In genomic region chr3:143001369-143002082, GRCh38 we compare ENCODE assay signal across 1 cellular context.
TF ChIP-seq lines count a peak whose summit lies in the region.

Gene U2SURP (plus strand): TSS chr3:143001570. CDS start chr3:143001629, 59 bp downstream.

TF ChIP-seq in HepG2, 621 proteins besides CTCF, POLR2A, EP300 and RAD21 (continued from another document and continues in another):
- TF ChIP-seq ZBTB49 (CRISPR knock-in tag; IDR thresholded peaks at IDR 0.05; ENCODE audit: borderline replicate concordance) (peak; percentile 62; the same call in 1 of the 2 replicates), ZFP90 (CRISPR knock-in tag; IDR thresholded peaks at IDR 0.05; ENCODE audit: borderline replicate concordance) (peak; percentile 80; the same call in 1 of the 2 replicates), FOXC1 (CRISPR knock-in tag; IDR thresholded peaks at IDR 0.05; ENCODE audit: borderline replicate concordance) (peak; percentile 92), MIER3 (CRISPR knock-in tag; IDR thresholded peaks at IDR 0.05; ENCODE audit: borderline replicate concordance) (peak; percentile 91; the same call in 1 of the 2 replicates), SIX4 (CRISPR knock-in tag; IDR thresholded peaks at IDR 0.05) (no peak; the same call in 1 of the 2 replicates), ATRX (CRISPR knock-in tag; IDR thresholded peaks at IDR 0.05; ENCODE audit: borderline replicate concordance) (no peak), ATF5 (CRISPR knock-in tag; IDR thresholded peaks at IDR 0.05; ENCODE audit: low read depth) (0 out of 2 replicates have a peak, but pooled peaks have one; percentile 87), LCORL (IDR thresholded peaks at IDR 0.05) (no peak), LCORL (CRISPR knock-in tag; IDR thresholded peaks at IDR 0.05) (peak; percentile 82), TCF7L2 (IDR thresholded peaks at IDR 0.05; ENCODE audit: low read depth, low read length) (no peak), BCLAF1 (IDR thresholded peaks at IDR 0.05) (no peak), GABPB1 (CRISPR knock-in tag; IDR thresholded peaks at IDR 0.05) (peak; percentile 97), ARNT2 (CRISPR knock-in tag; IDR thresholded peaks at IDR 0.05; ENCODE audit: low read depth) (peak; percentile 63; the same call in 1 of the 2 replicates), ZNF605 (CRISPR knock-in tag; IDR thresholded peaks at IDR 0.05) (peak; percentile 97), ZNF883 (CRISPR knock-in tag; IDR thresholded peaks at IDR 0.05; ENCODE audit: not compliant biosample characterization) (no peak), ATF7-NPFF (CRISPR knock-in tag; IDR thresholded peaks at IDR 0.05; ENCODE audit: low read depth) (peak; percentile 73; the same call in 1 of the 2 replicates), ZNF34 (CRISPR knock-in tag; IDR thresholded peaks at IDR 0.05; ENCODE audit: borderline replicate concordance) (no peak; the same call in 1 of the 2 replicates), THAP11 (CRISPR knock-in tag; IDR thresholded peaks at IDR 0.05) (peak; percentile 93), ZNF709 (CRISPR knock-in tag; IDR thresholded peaks at IDR 0.05) (no peak), ZFP1 (CRISPR knock-in tag; IDR thresholded peaks at IDR 0.05) (peak; percentile 85; the same call in 1 of the 2 replicates), ZNF337 (CRISPR knock-in tag; IDR thresholded peaks at IDR 0.05; ENCODE audit: borderline replicate concordance, low read depth) (no peak), ZNF572 (CRISPR knock-in tag; IDR thresholded peaks at IDR 0.05) (0 out of 2 replicates have a peak, but pooled peaks have one; percentile 11), ZNF569 (CRISPR knock-in tag; IDR thresholded peaks at IDR 0.05; ENCODE audit: borderline replicate concordance) (peak; percentile 84; the same call in 1 of the 2 replicates), ZNF276 (CRISPR knock-in tag; IDR thresholded peaks at IDR 0.05; ENCODE audit: low read depth) (peak; percentile 77; the same call in 1 of the 2 replicates), SATB2 (CRISPR knock-in tag; IDR thresholded peaks at IDR 0.05) (peak; percentile 66; the same call in 1 of the 2 replicates), ZNF740 (CRISPR knock-in tag; IDR thresholded peaks at IDR 0.05) (0 out of 2 replicates have a peak, but pooled peaks have one; percentile 7), HNF4A (CRISPR knock-in tag; IDR thresholded peaks at IDR 0.05) (peak; percentile 41), ZSCAN30 (CRISPR knock-in tag; IDR thresholded peaks at IDR 0.05) (peak; percentile 69; the same call in 1 of the 2 replicates), ATF2 (CRISPR knock-in tag; IDR thresholded peaks at IDR 0.05) (peak; percentile 69; the same call in 1 of the 2 replicates), HNRNPUL1 (IDR thresholded peaks at IDR 0.05; ENCODE audit: low read depth, low read length) (no peak), ZNF790 (CRISPR knock-in tag; IDR thresholded peaks at IDR 0.05; ENCODE audit: borderline replicate concordance) (peak; percentile 59; the same call in 1 of the 2 replicates), FOXK2 (IDR thresholded peaks at IDR 0.05) (peak; percentile 75; the same call in 1 of the 2 replicates), ZNF552 (CRISPR knock-in tag; IDR thresholded peaks at IDR 0.05; ENCODE audit: borderline replicate concordance) (peak; percentile 52; the same call in 1 of the 2 replicates), POGK (CRISPR knock-in tag; conservative IDR thresholded peaks at IDR 0.05) (peak; percentile 85), PBX3 (CRISPR knock-in tag; IDR thresholded peaks at IDR 0.05; ENCODE audit: borderline replicate concordance) (peak; percentile 75; the same call in 1 of the 2 replicates), ZNF124 (CRISPR knock-in tag; IDR thresholded peaks at IDR 0.05) (peak; percentile 93; the same call in 1 of the 2 replicates), TBL1XR1 (IDR thresholded peaks at IDR 0.05; ENCODE audit: borderline replicate concordance, low read length, partially characterized antibody) (peak; percentile 69), FOXK1 (CRISPR knock-in tag; IDR thresholded peaks at IDR 0.05; ENCODE audit: borderline replicate concordance, low read depth) (peak; percentile 91), TOE1 (CRISPR knock-in tag; IDR thresholded peaks at IDR 0.05) (peak; percentile 79), HNRNPH1 (optimal IDR thresholded peaks at IDR 0.05; ENCODE audit: low read depth, low read length) (no peak), DZIP1 (CRISPR knock-in tag; IDR thresholded peaks at IDR 0.05) (peak; percentile 57; the same call in 1 of the 2 replicates), YY1 (IDR thresholded peaks at IDR 0.05; ENCODE audit: insufficient read depth, insufficient replicate concordance, low read depth, low read length) (peak; percentile 97), ZBTB38 (CRISPR knock-in tag; IDR thresholded peaks at IDR 0.05) (peak; percentile 53; the same call in 1 of the 2 replicates), GABPA (IDR thresholded peaks at IDR 0.05; ENCODE audit: low read depth, low read length) (peak; percentile 78), GABPA (CRISPR knock-in tag; IDR thresholded peaks at IDR 0.05; ENCODE audit: low read depth) (peak; percentile 97), CC2D1A (CRISPR knock-in tag; IDR thresholded peaks at IDR 0.05) (no peak), BHLHE40 (IDR thresholded peaks at IDR 0.05; ENCODE audit: low read length) (peak; percentile 100), ZNF230 (CRISPR knock-in tag; IDR thresholded peaks at IDR 0.05) (peak; percentile 86; the same call in 1 of the 2 replicates), ATF1 (CRISPR knock-in tag; IDR thresholded peaks at IDR 0.05) (peak; percentile 73), ZNF235 (CRISPR knock-in tag; IDR thresholded peaks at IDR 0.05; ENCODE audit: borderline replicate concordance) (peak; percentile 86; the same call in 1 of the 2 replicates), BORCS8-MEF2B (CRISPR knock-in tag; IDR thresholded peaks at IDR 0.05) (peak; percentile 85; the same call in 1 of the 2 replicates), NRL (CRISPR knock-in tag; IDR thresholded peaks at IDR 0.05; ENCODE audit: borderline replicate concordance) (peak; percentile 89), CREM (IDR thresholded peaks at IDR 0.05) (peak; percentile 82), CREM (CRISPR knock-in tag; IDR thresholded peaks at IDR 0.05) (0 out of 2 replicates have a peak, but pooled peaks have one; percentile 1)
